ENCODE assay signal across 1 cellular context in genomic region chr5:71737931-71738539, GRCh38.
A peak's percentile ranks its signal among the peaks of the same experiment; 100 is the strongest.
TF ChIP-seq lines count a peak whose summit lies in the region.

No MANE protein-coding gene starts in this region.

TF ChIP-seq in HEK293, 187 proteins besides CTCF, POLR2A, EP300 and RAD21 (continued from another document):
- peak; percentile 54 for TF ChIP-seq ZBTB11 (tag by site-specific recombination; conservative IDR thresholded peaks at IDR 0.05; ENCODE audit: low read depth)
- TF ChIP-seq ZBTB8A (tag by site-specific recombination; IDR thresholded peaks at IDR 0.05) = peak; percentile 42; the same call in 1 of the 2 replicates
- no peak for TF ChIP-seq ZNF24 (tag by site-specific recombination; IDR thresholded peaks at IDR 0.05)
- no peak for TF ChIP-seq ZSCAN4 (tag by site-specific recombination; IDR thresholded peaks at IDR 0.05)
- TF ChIP-seq ZNF776 (tag by site-specific recombination; IDR thresholded peaks at IDR 0.05; ENCODE audit: borderline replicate concordance) = no peak
- TF ChIP-seq SCRT2 (tag by site-specific recombination; IDR thresholded peaks at IDR 0.05) = no peak
- no peak for TF ChIP-seq INSM2 (tag by site-specific recombination; IDR thresholded peaks at IDR 0.05)
- TF ChIP-seq ZNF391 (tag by site-specific recombination; IDR thresholded peaks at IDR 0.05; ENCODE audit: borderline replicate concordance, low read depth) = no peak
- TF ChIP-seq ZNF837 (tag by site-specific recombination; IDR thresholded peaks at IDR 0.05) = no peak
- TF ChIP-seq ZBTB1 (tag by site-specific recombination; IDR thresholded peaks at IDR 0.05) = no peak
- no peak for TF ChIP-seq ZBTB21 (tag by site-specific recombination; IDR thresholded peaks at IDR 0.05)
- TF ChIP-seq, protein P1, sequence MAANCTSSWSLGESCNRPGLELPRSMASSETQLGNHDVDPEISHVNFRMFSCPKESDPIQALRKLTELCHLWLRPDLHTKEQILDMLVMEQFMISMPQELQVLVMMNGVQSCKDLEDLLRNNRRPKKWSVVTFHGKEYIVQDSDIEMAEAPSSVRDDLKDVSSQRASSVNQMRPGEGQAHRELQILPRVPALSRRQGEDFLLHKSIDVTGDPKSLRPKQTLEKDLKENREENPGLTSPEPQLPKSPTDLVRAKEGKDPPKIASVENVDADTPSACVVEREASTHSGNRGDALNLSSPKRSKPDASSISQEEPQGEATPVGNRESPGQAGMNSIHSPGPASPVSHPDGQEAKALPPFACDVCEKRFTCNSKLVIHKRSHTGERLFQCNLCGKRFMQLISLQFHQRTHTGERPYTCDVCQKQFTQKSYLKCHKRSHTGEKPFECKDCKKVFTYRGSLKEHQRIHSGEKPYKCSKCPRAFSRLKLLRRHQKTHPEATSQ (tag by site-specific recombination; IDR thresholded peaks at IDR 0.05) = no peak
- TF ChIP-seq ZNF658 (tag by site-specific recombination; IDR thresholded peaks at IDR 0.05) = no peak
- no peak for TF ChIP-seq ZNF211 (tag by site-specific recombination; IDR thresholded peaks at IDR 0.05; ENCODE audit: low read depth)
- TF ChIP-seq ZNF555 (tag by site-specific recombination; conservative IDR thresholded peaks at IDR 0.05) = peak; percentile 45
- TF ChIP-seq SP2 (tag by site-specific recombination; IDR thresholded peaks at IDR 0.05) = no peak
- no peak for TF ChIP-seq ZNF621 (tag by site-specific recombination; IDR thresholded peaks at IDR 0.05)
- TF ChIP-seq GFI1B (tag by site-specific recombination; IDR thresholded peaks at IDR 0.05) = no peak
- TF ChIP-seq, protein P2, sequence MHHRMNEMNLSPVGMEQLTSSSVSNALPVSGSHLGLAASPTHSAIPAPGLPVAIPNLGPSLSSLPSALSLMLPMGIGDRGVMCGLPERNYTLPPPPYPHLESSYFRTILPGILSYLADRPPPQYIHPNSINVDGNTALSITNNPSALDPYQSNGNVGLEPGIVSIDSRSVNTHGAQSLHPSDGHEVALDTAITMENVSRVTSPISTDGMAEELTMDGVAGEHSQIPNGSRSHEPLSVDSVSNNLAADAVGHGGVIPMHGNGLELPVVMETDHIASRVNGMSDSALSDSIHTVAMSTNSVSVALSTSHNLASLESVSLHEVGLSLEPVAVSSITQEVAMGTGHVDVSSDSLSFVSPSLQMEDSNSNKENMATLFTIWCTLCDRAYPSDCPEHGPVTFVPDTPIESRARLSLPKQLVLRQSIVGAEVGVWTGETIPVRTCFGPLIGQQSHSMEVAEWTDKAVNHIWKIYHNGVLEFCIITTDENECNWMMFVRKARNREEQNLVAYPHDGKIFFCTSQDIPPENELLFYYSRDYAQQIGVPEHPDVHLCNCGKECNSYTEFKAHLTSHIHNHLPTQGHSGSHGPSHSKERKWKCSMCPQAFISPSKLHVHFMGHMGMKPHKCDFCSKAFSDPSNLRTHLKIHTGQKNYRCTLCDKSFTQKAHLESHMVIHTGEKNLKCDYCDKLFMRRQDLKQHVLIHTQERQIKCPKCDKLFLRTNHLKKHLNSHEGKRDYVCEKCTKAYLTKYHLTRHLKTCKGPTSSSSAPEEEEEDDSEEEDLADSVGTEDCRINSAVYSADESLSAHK (tag by site-specific recombination; IDR thresholded peaks at IDR 0.05) = no peak
- no peak for TF ChIP-seq ZNF600 (tag by site-specific recombination; IDR thresholded peaks at IDR 0.05)
- TF ChIP-seq ZNF580 (tag by site-specific recombination; IDR thresholded peaks at IDR 0.05) = no peak
- 0 out of 2 replicates have a peak, but pooled peaks have one; percentile 26 for TF ChIP-seq ZNF140 (tag by site-specific recombination; IDR thresholded peaks at IDR 0.05)
- TF ChIP-seq ZNF792 (tag by site-specific recombination; IDR thresholded peaks at IDR 0.05) = no peak
- TF ChIP-seq BCL11A (tag by site-specific recombination; IDR thresholded peaks at IDR 0.05; ENCODE audit: low read depth) = no peak
- no peak for TF ChIP-seq ZNF239 (tag by site-specific recombination; IDR thresholded peaks at IDR 0.05)
- TF ChIP-seq ZSCAN23 (tag by site-specific recombination; IDR thresholded peaks at IDR 0.05) = no peak
- TF ChIP-seq ZNF169 (tag by site-specific recombination; IDR thresholded peaks at IDR 0.05) = no peak
- TF ChIP-seq ZNF549 (tag by site-specific recombination; IDR thresholded peaks at IDR 0.05) = no peak
- peak; percentile 40 for TF ChIP-seq ZNF426 (tag by site-specific recombination; IDR thresholded peaks at IDR 0.05)
- TF ChIP-seq ZNF394 (tag by site-specific recombination; IDR thresholded peaks at IDR 0.05; ENCODE audit: borderline replicate concordance) = peak; percentile 44; the same call in 1 of the 2 replicates
TF ChIP-seq in HEK293: peak in this region for 9.
